15 cellular contexts compared by ENCODE assay signal in the genomic region with DNA sequence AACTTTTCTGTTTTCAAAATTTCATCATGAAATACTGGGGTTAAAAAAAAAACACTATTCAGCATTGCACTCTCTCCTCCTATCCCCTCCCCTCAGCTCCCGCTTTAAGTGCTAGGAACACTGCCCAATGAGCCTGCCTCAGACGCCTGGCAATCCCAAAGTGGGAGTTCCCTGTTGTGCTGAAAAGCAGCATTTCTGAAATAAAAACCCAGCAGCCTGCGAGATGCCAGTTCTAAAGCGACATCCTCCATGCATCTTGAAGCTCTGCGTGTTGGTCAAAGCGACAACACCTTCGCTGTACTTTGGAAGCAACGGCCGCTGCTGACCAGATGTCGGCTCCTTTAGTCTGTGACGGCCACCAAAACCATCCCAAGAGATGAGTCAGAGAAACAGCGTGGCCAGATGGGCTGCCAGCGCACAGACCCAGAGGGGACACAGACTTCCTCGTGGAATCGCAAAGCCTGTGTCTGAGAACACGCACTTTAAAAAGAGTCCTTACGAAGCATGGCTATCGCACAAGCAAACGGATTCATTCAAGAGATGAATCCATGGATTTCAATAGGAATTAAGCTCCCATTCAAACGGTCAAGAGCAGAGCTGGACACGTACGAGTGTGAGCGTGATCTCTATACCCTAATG. TPM values are rescaled to one million over a fixed set of nuclear protein-coding genes. Genes with fewer than 3 reads are reported as not detected.
A peak's percentile ranks its signal among the peaks of the same experiment; 100 is the strongest.
DNase-seq lines count a peak whose midpoint lies in the region; ATAC-seq lines count a peak whose summit lies in the region.
"Had no signal": no experiment of that assay in that cellular context is flagged by ENCODE, and none has a peak within 500 bp of the region (broad histone marks: within the 10 kb centered on the region; RNA-seq: fewer than 3 reads in every experiment).

No MANE protein-coding gene starts in this region.

- H3K36me3 ChIP-seq in skeletal muscle satellite cell (ENCODE audit: insufficient read depth, low read length) = peaks cover 6% of the 10 kb centered on the region

- DNase-seq in GM03348 (ENCODE audit: low spot score) (peak; percentile 73), left ventricle myocardium superior (no peak), NCI-H1105 (lab: John Stamatoyannopoulos, UW) (no peak)
- no peak for DNase-seq in activated CD4-positive, CD25-positive, alpha-beta regulatory T cell treated with anti-CD3 and anti-CD28 coated beads, Interleukin-2, amount 50 U/mL, for 72 hours
- DNase-seq: activated CD8-positive, alpha-beta T cell treated with anti-CD3 and anti-CD28 coated beads, Interleukin-2, amount 10 ng/mL, durations not matched to agents 7 days and 5 days; activated naive CD4-positive, alpha-beta T cell treated with anti-CD3 and anti-CD28 coated beads for 36 hours; GOT3; NCI-H345; stimulated activated CD4-positive, alpha-beta T cell treated with anti-CD3 and anti-CD28 coated beads, Interleukin-4, amount 100 ng/mL, for 1 hour; stimulated activated naive CD4-positive, alpha-beta T cell treated with Interleukin-2 at 50 U/mL for 16 hours had no signal

- intact Hi-C loops in left ventricle myocardium superior (cut with micrococcal nuclease) = no loop called here

- peak; percentile 47 for ATAC-seq in left ventricle myocardium superior
- ATAC-seq in GM18520 (IDR thresholded peaks at IDR 0.05; ENCODE audit: unreplicated experiment) = no peak
- ATAC-seq in GM19455 (IDR thresholded peaks at IDR 0.05; ENCODE audit: unreplicated experiment) = no peak
- ATAC-seq: activated CD8-positive, alpha-beta T cell treated with anti-CD3 and anti-CD28 coated beads, Interleukin-2, amount 10 ng/mL, durations not matched to agents 7 days and 5 days had no signal

- peaks cover 15% of the 10 kb centered on the region for H3K4me1 ChIP-seq in skeletal muscle satellite cell (ENCODE audit: control insufficient read depth, insufficient read depth, low read length)

- no peaks in the 10 kb centered on the region for H3K9me3 ChIP-seq in skeletal muscle satellite cell (replicated peaks; ENCODE audit: low read length)
- H3K9me3 ChIP-seq: heart right ventricle had no signal

- peak overlapping the region; percentile 22 for H3K4me3 ChIP-seq in skeletal muscle satellite cell (ENCODE audit: low read length)

- H3K27me3 ChIP-seq in skeletal muscle satellite cell (ENCODE audit: control insufficient read depth, insufficient read depth, low read length) = no peaks in the 10 kb centered on the region
- H3K27me3 ChIP-seq: heart right ventricle had no signal

- H3K27ac ChIP-seq in angular gyrus (ENCODE audit: low read depth, low read length) = peak overlapping the region; percentile 11
- H3K27ac ChIP-seq: heart right ventricle had no signal

- no peak overlapping the region for H3K9ac ChIP-seq in skeletal muscle satellite cell (ENCODE audit: low read depth, low read length)

- H3K4me2 ChIP-seq in skeletal muscle satellite cell (ENCODE audit: low read length) = peak overlapping the region; percentile 69

RNA-seq across cellular contexts. Expression of gene FBXO31, which starts 32.8 kb away (rescaled TPM):
- 71.7 TPM for total RNA-seq in left ventricle myocardium superior
- total RNA-seq in skeletal muscle satellite cell (2012; rRNA removed) = 21.8 and 27.4 TPM in 2 replicates

RNA-seq across cellular contexts. Expression of gene C16orf95, which starts 33.6 kb away (rescaled TPM):
- 2.6 TPM for total RNA-seq in left ventricle myocardium superior
- total RNA-seq in skeletal muscle satellite cell (2012; rRNA removed) = 8.5 and 9.4 TPM in 2 replicates

RNA-seq across cellular contexts. Expression of gene MAP1LC3B, which starts 41.3 kb away (rescaled TPM):
- total RNA-seq in left ventricle myocardium superior = 134 TPM
- 22.3 and 25.1 TPM in 2 replicates for total RNA-seq in skeletal muscle satellite cell (2012; rRNA removed)
